Comparison of ENCODE assay signal across 34 cellular contexts in genomic region chr18:43108882-43109281, GRCh38. TPM values are rescaled to one million over a fixed set of nuclear protein-coding genes. Genes with fewer than 3 reads are reported as not detected.
"Had no signal": no experiment of that assay in that cellular context is flagged by ENCODE, and none has a peak within 500 bp of the region (broad histone marks: within the 10 kb centered on the region; RNA-seq: fewer than 3 reads in every experiment).

No MANE protein-coding gene starts in this region.

- H3K27me3 Mint-ChIP-seq: activated CD4-positive, alpha-beta T cell treated with anti-CD3 and anti-CD28 coated beads for 36 hours; activated CD4-positive, alpha-beta T cell treated with anti-CD3 and anti-CD28 coated beads, Interleukin-2, amount 10 ng/mL, durations not matched to agents 7 days and 5 days; activated naive CD4-positive, alpha-beta T cell treated with anti-CD3 and anti-CD28 coated beads, Interleukin-2, amount 50 U/mL, for 24 hours; activated T-cell treated with anti-CD3 and anti-CD28 coated beads, Interleukin-2, amount 50 U/mL, for 24 hours had no signal

- H3K9me3 ChIP-seq: adrenal gland, body of pancreas, breast epithelium had no signal

- H3K4me3 Mint-ChIP-seq: activated CD4-positive, alpha-beta T cell treated with anti-CD3 and anti-CD28 coated beads for 36 hours; activated CD4-positive, alpha-beta T cell treated with anti-CD3 and anti-CD28 coated beads, Interleukin-2, amount 10 ng/mL, durations not matched to agents 7 days and 5 days; activated CD8-positive, alpha-beta T cell treated with anti-CD3 and anti-CD28 coated beads, Interleukin-2, amount 10 ng/mL, durations not matched to agents 7 days and 5 days; activated naive CD4-positive, alpha-beta T cell treated with anti-CD3 and anti-CD28 coated beads, Interleukin-2, amount 50 U/mL, for 24 hours; activated T-cell treated with anti-CD3 and anti-CD28 coated beads, Interleukin-2, amount 50 U/mL, for 24 hours had no signal

- H3K36me3 Mint-ChIP-seq: activated naive CD4-positive, alpha-beta T cell treated with anti-CD3 and anti-CD28 coated beads, Interleukin-2, amount 50 U/mL, for 24 hours had no signal

- H3K4me2 ChIP-seq: PC-9 had no signal

- H3K4me1 Mint-ChIP-seq: activated CD4-positive, alpha-beta T cell treated with anti-CD3 and anti-CD28 coated beads for 36 hours; activated CD4-positive, alpha-beta T cell treated with anti-CD3 and anti-CD28 coated beads, Interleukin-2, amount 10 ng/mL, durations not matched to agents 7 days and 5 days; activated naive CD4-positive, alpha-beta T cell treated with anti-CD3 and anti-CD28 coated beads, Interleukin-2, amount 50 U/mL, for 24 hours had no signal

- H3K36me3 ChIP-seq: adrenal gland, breast epithelium, WERI-Rb-1 had no signal

- H3K27ac Mint-ChIP-seq: activated CD4-positive, alpha-beta T cell treated with anti-CD3 and anti-CD28 coated beads for 36 hours; activated CD4-positive, alpha-beta T cell treated with anti-CD3 and anti-CD28 coated beads, Interleukin-2, amount 10 ng/mL, durations not matched to agents 7 days and 5 days; activated CD8-positive, alpha-beta T cell treated with anti-CD3 and anti-CD28 coated beads, Interleukin-2, amount 10 ng/mL, durations not matched to agents 7 days and 5 days; activated naive CD4-positive, alpha-beta T cell treated with anti-CD3 and anti-CD28 coated beads, Interleukin-2, amount 50 U/mL, for 24 hours; activated T-cell treated with anti-CD3 and anti-CD28 coated beads, Interleukin-2, amount 50 U/mL, for 24 hours; activated T-helper 2 cell treated with anti-CD3 and anti-CD28 coated beads, Interferon-gamma antibody, Interleukin-2, Interleukin-4, amounts not matched to agents 10 μg/mL and 5 μg/mL and 100 μg/mL, durations not matched to agents 14 hours and 24 hours and 36 hours had no signal

- H3K9me3 Mint-ChIP-seq: activated CD4-positive, alpha-beta T cell treated with anti-CD3 and anti-CD28 coated beads, Interleukin-2, amount 10 ng/mL, durations not matched to agents 7 days and 5 days had no signal

- H3K27ac ChIP-seq: adrenal gland, body of pancreas, breast epithelium, PC-9, RWPE1, WERI-Rb-1 had no signal

- H3K4me1 ChIP-seq: adrenal gland, body of pancreas, breast epithelium had no signal

- DNase-seq: activated CD4-positive, alpha-beta T cell treated with anti-CD3 and anti-CD28 coated beads for 36 hours; activated CD4-positive, alpha-beta T cell treated with anti-CD3 and anti-CD28 coated beads, Interleukin-2, amount 10 ng/mL, durations not matched to agents 7 days and 5 days; activated CD4-positive, alpha-beta T cell treated with anti-CD3 and anti-CD28 coated beads, Interleukin-2, amount 50 U/mL, for 48 hours; activated CD8-positive, alpha-beta T cell treated with anti-CD3 and anti-CD28 coated beads, Interleukin-2, amount 10 ng/mL, durations not matched to agents 7 days and 5 days; activated gamma-delta T cell; activated naive CD4-positive, alpha-beta T cell treated with Interleukin-2 at 50 U/mL for 16 hours; activated T-cell treated with anti-CD3 and anti-CD28 coated beads, Interleukin-2, amount 50 U/mL, for 24 hours; adrenal gland; body of pancreas; cerebellar nuclear complex; NCI-H1105; NCI-H1417 treated with DMSO at 0.1 percent for 48 hours; NCI-H187 treated with DMSO at 0.1 percent for 48 hours; NCI-H2081; NCI-H510A; NCI-H526; NCI-H748 treated with DMSO at 0.1 percent for 48 hours; PC-9; SIG-M5; SW 1271; T-helper 1 cell; T1000; WERI-Rb-1 had no signal

- H2AFZ ChIP-seq: PC-9 had no signal

- H3K27me3 ChIP-seq: adrenal gland, body of pancreas, breast epithelium had no signal

- H3K4me3 ChIP-seq: adrenal gland, body of pancreas, breast epithelium, K562, PC-9 had no signal

RNA-seq across cellular contexts. Expression of gene RIT2, which starts 6.6 kb away (rescaled TPM):
- total RNA-seq: activated CD4-positive, alpha-beta T cell treated with anti-CD3 and anti-CD28 coated beads for 36 hours; activated CD4-positive, alpha-beta T cell treated with anti-CD3 and anti-CD28 coated beads, Interleukin-2, amount 10 ng/mL, durations not matched to agents 7 days and 5 days; activated CD8-positive, alpha-beta T cell treated with anti-CD3 and anti-CD28 coated beads, Interleukin-2, amount 10 ng/mL, durations not matched to agents 7 days and 5 days; activated T-helper 2 cell treated with anti-CD3 and anti-CD28 coated beads, Interferon-gamma antibody, Interleukin-2, Interleukin-4, amounts not matched to agents 10 μg/mL and 5 μg/mL and 100 μg/mL, durations not matched to agents 14 hours and 24 hours and 36 hours; astrocyte; body of pancreas; breast epithelium; cardiac septum; K562; OCI-LY7; PC-9; Right ventricle myocardium inferior; SK-MEL-5; T-helper 2 cell treated with Interferon-gamma antibody and Interleukin-4, amounts not matched to agents 100 ng/mL and 5 ng/mL, for 36 hours had no signal
- polyA plus RNA-seq: K562 had no signal
